Comparison of ENCODE assay signal across 26 cellular contexts in genomic region chr12:863285-863684, GRCh38.
"Had no signal": no experiment of that assay in that cellular context is flagged by ENCODE, and none has a peak within 500 bp of the region (broad histone marks: within the 10 kb centered on the region; RNA-seq: fewer than 3 reads in every experiment).

No MANE protein-coding gene starts in this region.

- ATAC-seq: activated CD8-positive, alpha-beta memory T cell treated with anti-CD3 and anti-CD28 coated beads, Interleukin-2, amount 10 ng/mL, durations not matched to agents 7 days and 5 days; SK-N-SH treated with all-trans-retinoic acid at 6 μM for 48 hours; WTC11 had no signal

- H3K4me1 Mint-ChIP-seq: WTC11 had no signal

- H3K4me1 ChIP-seq: adrenal gland, SJSA1 had no signal

- H3K4me3 ChIP-seq: adrenal gland, SJSA1 had no signal

- H3K27me3 ChIP-seq: adrenal gland, SJSA1 had no signal

- FAIRE-seq: RCC 7860 had no signal

- H3K27ac ChIP-seq: adrenal gland, SJSA1 had no signal

- H3K9me3 Mint-ChIP-seq: activated CD4-positive, alpha-beta T cell treated with anti-CD3 and anti-CD28 coated beads, Interleukin-2, amount 10 ng/mL, durations not matched to agents 24 days and 14 days; activated naive CD8-positive, alpha-beta T cell treated with anti-CD3 and anti-CD28 coated beads, Interleukin-2, amount 10 ng/mL, durations not matched to agents 7 days and 5 days; activated T-cell treated with anti-CD3 and anti-CD28 coated beads, Interleukin-2, amount 50 U/mL, for 24 hours; activated T-helper 2 cell treated with anti-CD3 and anti-CD28 coated beads, Interferon-gamma antibody, Interleukin-2, Interleukin-4, amounts not matched to agents 10 μg/mL and 5 μg/mL and 100 μg/mL, durations not matched to agents 14 hours and 24 hours and 36 hours; T-helper 1 cell treated with Interleukin-12 subunit alpha and Interleukin-12 subunit beta and Interleukin-4 antibody, amounts not matched to agents 30 μg/mL and 1 μg/mL, for 36 hours; WTC11 had no signal

- H3K27ac Mint-ChIP-seq: activated CD4-positive, alpha-beta T cell treated with anti-CD3 and anti-CD28 coated beads, Interleukin-2, amount 10 ng/mL, durations not matched to agents 24 days and 14 days; activated CD8-positive, alpha-beta memory T cell treated with anti-CD3 and anti-CD28 coated beads, Interleukin-2, amount 10 ng/mL, durations not matched to agents 7 days and 5 days; activated naive CD8-positive, alpha-beta T cell treated with anti-CD3 and anti-CD28 coated beads, Interleukin-2, amount 10 ng/mL, durations not matched to agents 7 days and 5 days; activated T-helper 2 cell treated with anti-CD3 and anti-CD28 coated beads, Interferon-gamma antibody, Interleukin-2, Interleukin-4, amounts not matched to agents 10 μg/mL and 5 μg/mL and 100 μg/mL, durations not matched to agents 14 hours and 24 hours and 36 hours; T-helper 1 cell treated with Interleukin-12 subunit alpha and Interleukin-12 subunit beta and Interleukin-4 antibody, amounts not matched to agents 30 μg/mL and 1 μg/mL, for 36 hours; WTC11 had no signal

- H3K9me3 ChIP-seq: adrenal gland, SJSA1 had no signal

- H3K4me3 Mint-ChIP-seq: activated CD4-positive, alpha-beta T cell treated with anti-CD3 and anti-CD28 coated beads, Interleukin-2, amount 10 ng/mL, durations not matched to agents 24 days and 14 days; activated CD8-positive, alpha-beta memory T cell treated with anti-CD3 and anti-CD28 coated beads, Interleukin-2, amount 10 ng/mL, durations not matched to agents 7 days and 5 days; activated naive CD8-positive, alpha-beta T cell treated with anti-CD3 and anti-CD28 coated beads, Interleukin-2, amount 10 ng/mL, durations not matched to agents 7 days and 5 days; activated T-cell treated with anti-CD3 and anti-CD28 coated beads, Interleukin-2, amount 50 U/mL, for 24 hours; T-helper 1 cell treated with Interleukin-12 subunit alpha and Interleukin-12 subunit beta and Interleukin-4 antibody, amounts not matched to agents 30 μg/mL and 1 μg/mL, for 36 hours; WTC11 had no signal

- DNase-seq: activated CD4-positive, alpha-beta T cell treated with anti-CD3 and anti-CD28 coated beads for 1 hour; activated CD4-positive, alpha-beta T cell treated with anti-CD3 and anti-CD28 coated beads, Interleukin-2, amount 10 ng/mL, durations not matched to agents 24 days and 14 days; activated CD4-positive, alpha-beta T cell treated with anti-CD3 and anti-CD28 coated beads, Interleukin-2, amount 50 U/mL, for 48 hours; activated CD8-positive, alpha-beta memory T cell treated with anti-CD3 and anti-CD28 coated beads, Interleukin-2, amount 10 ng/mL, durations not matched to agents 7 days and 5 days; activated gamma-delta T cell treated with Interleukin-2 at 50 U/mL for 16 hours; activated naive CD4-positive, alpha-beta T cell treated with anti-CD3 and anti-CD28 coated beads, Interleukin-2, amount 50 U/mL, for 16 hours; activated naive CD8-positive, alpha-beta T cell treated with anti-CD3 and anti-CD28 coated beads, Interleukin-2, amount 10 ng/mL, durations not matched to agents 7 days and 5 days; activated T-cell treated with anti-CD3 and anti-CD28 coated beads, Interleukin-2, amount 50 U/mL, for 24 hours; adrenal gland; anterior cingulate cortex; MM.1S; NCI-H1105; NCI-H1436; NCI-H1694 treated with DMSO at 0.1 percent for 48 hours; NCI-H2029 treated with DMSO at 0.1 percent for 48 hours; NCI-H510A treated with DMSO at 0.1 percent for 48 hours; NCI-H69; SHP77; SW 1271; T-helper 9 cell had no signal

- H3K27me3 Mint-ChIP-seq: activated CD4-positive, alpha-beta T cell treated with anti-CD3 and anti-CD28 coated beads, Interleukin-2, amount 10 ng/mL, durations not matched to agents 24 days and 14 days; activated CD8-positive, alpha-beta memory T cell treated with anti-CD3 and anti-CD28 coated beads, Interleukin-2, amount 10 ng/mL, durations not matched to agents 7 days and 5 days; activated naive CD8-positive, alpha-beta T cell treated with anti-CD3 and anti-CD28 coated beads, Interleukin-2, amount 10 ng/mL, durations not matched to agents 7 days and 5 days; activated T-cell treated with anti-CD3 and anti-CD28 coated beads, Interleukin-2, amount 50 U/mL, for 24 hours had no signal
